Comparison of ENCODE assay signal across 1 cellular context in genomic region chr1:10229903-10230302, GRCh38.
TF ChIP-seq lines count a peak whose summit lies in the region.

No MANE protein-coding gene starts in this region.

TF ChIP-seq in HepG2, 621 proteins besides CTCF, POLR2A, EP300 and RAD21 (continued from another document):
- no peak for TF ChIP-seq SNAPC4 (CRISPR knock-in tag; IDR thresholded peaks at IDR 0.05)
- no peak for TF ChIP-seq HNF1B (CRISPR knock-in tag; IDR thresholded peaks at IDR 0.05)
- no peak for TF ChIP-seq PRDM15 (CRISPR knock-in tag; IDR thresholded peaks at IDR 0.05)
- 0 out of 2 replicates have a peak, but pooled peaks have one; percentile 15 for TF ChIP-seq SP5 (CRISPR knock-in tag; IDR thresholded peaks at IDR 0.05; ENCODE audit: borderline replicate concordance, low read depth)
- 0 out of 2 replicates have a peak, but pooled peaks have one; percentile 12 for TF ChIP-seq MED1 (CRISPR knock-in tag; IDR thresholded peaks at IDR 0.05)
- peak; percentile 90 for TF ChIP-seq ZFP90 (CRISPR knock-in tag; IDR thresholded peaks at IDR 0.05; ENCODE audit: borderline replicate concordance)
- TF ChIP-seq ZNF770 (CRISPR knock-in tag; IDR thresholded peaks at IDR 0.05) = peak; percentile 94
- TF ChIP-seq DMAP1 (CRISPR knock-in tag; IDR thresholded peaks at IDR 0.05) = no peak
- no peak for TF ChIP-seq ZBTB2 (CRISPR knock-in tag; IDR thresholded peaks at IDR 0.05; ENCODE audit: low read depth)
- TF ChIP-seq TAF15 (IDR thresholded peaks at IDR 0.05; ENCODE audit: low read depth, low read length, poor library complexity, severe bottlenecking) = no peak
